Comparison of ENCODE assay signal across 19 cellular contexts in genomic region chr5:92581249-92581648, GRCh38.
"Had no signal": no experiment of that assay in that cellular context is flagged by ENCODE, and none has a peak within 500 bp of the region (broad histone marks: within the 10 kb centered on the region; RNA-seq: fewer than 3 reads in every experiment).

No MANE protein-coding gene starts in this region.

- H2AFZ ChIP-seq: parathyroid adenoma had no signal

- ATAC-seq: effector memory CD8-positive, alpha-beta T cell; esophagus mucosa; heart left ventricle; left ventricle myocardium superior; right cardiac atrium; upper lobe of right lung had no signal

- H3K36me3 Mint-ChIP-seq: activated naive CD4-positive, alpha-beta T cell treated with anti-CD3 and anti-CD28 coated beads, Interleukin-2, amount 50 U/mL, for 24 hours; memory B cell had no signal

- H3K4me3 Mint-ChIP-seq: activated naive CD4-positive, alpha-beta T cell treated with anti-CD3 and anti-CD28 coated beads, Interleukin-2, amount 50 U/mL, for 24 hours; central memory CD8-positive, alpha-beta T cell; effector memory CD8-positive, alpha-beta T cell; memory B cell; nephron progenitor cell; stimulated activated naive CD8-positive, alpha-beta T cell treated with anti-CD3 and anti-CD28 coated beads, Interleukin-15, Interleukin-2, amounts not matched to agents 100 ng/mL and 50 ng/mL, for 24 hours had no signal

- H3K27ac ChIP-seq: ascending aorta, breast epithelium, dorsolateral prefrontal cortex, heart left ventricle, parathyroid adenoma, thyroid gland, upper lobe of right lung had no signal

- H3K4me3 ChIP-seq: ascending aorta, breast epithelium, dorsolateral prefrontal cortex, heart left ventricle, thyroid gland, upper lobe of right lung had no signal

- DNase-seq: activated gamma-delta T cell treated with Interleukin-2 at 50 U/mL for 16 hours; activated T-cell treated with anti-CD3 and anti-CD28 coated beads, Interleukin-2, amount 50 U/mL, for 1 hour; dorsolateral prefrontal cortex; effector memory CD8-positive, alpha-beta T cell; heart left ventricle; left ventricle myocardium superior; nephron progenitor cell; right cardiac atrium; substantia nigra; thyroid gland; upper lobe of right lung had no signal

- H3K36me3 ChIP-seq: ascending aorta, breast epithelium, heart left ventricle, thyroid gland, upper lobe of right lung had no signal

- H3K4me1 ChIP-seq: ascending aorta, breast epithelium, heart left ventricle, parathyroid adenoma, thyroid gland, upper lobe of right lung had no signal

- H3K9me3 Mint-ChIP-seq: activated naive CD4-positive, alpha-beta T cell treated with anti-CD3 and anti-CD28 coated beads, Interleukin-2, amount 50 U/mL, for 24 hours; central memory CD8-positive, alpha-beta T cell had no signal

- H3K9me3 ChIP-seq: ascending aorta, breast epithelium, thyroid gland, upper lobe of right lung had no signal

- H3K27me3 Mint-ChIP-seq: activated naive CD4-positive, alpha-beta T cell treated with anti-CD3 and anti-CD28 coated beads, Interleukin-2, amount 50 U/mL, for 24 hours; central memory CD8-positive, alpha-beta T cell; effector memory CD8-positive, alpha-beta T cell; memory B cell; stimulated activated naive CD8-positive, alpha-beta T cell treated with anti-CD3 and anti-CD28 coated beads, Interleukin-15, Interleukin-2, amounts not matched to agents 100 ng/mL and 50 ng/mL, for 24 hours had no signal

- H3K9ac ChIP-seq: parathyroid adenoma had no signal

- H3K27me3 ChIP-seq: ascending aorta, breast epithelium, dorsolateral prefrontal cortex, heart left ventricle, thyroid gland, upper lobe of right lung had no signal

- H3K4me1 Mint-ChIP-seq: activated naive CD4-positive, alpha-beta T cell treated with anti-CD3 and anti-CD28 coated beads, Interleukin-2, amount 50 U/mL, for 24 hours; central memory CD8-positive, alpha-beta T cell; memory B cell; nephron progenitor cell had no signal

- H3K27ac Mint-ChIP-seq: activated naive CD4-positive, alpha-beta T cell treated with anti-CD3 and anti-CD28 coated beads, Interleukin-2, amount 50 U/mL, for 24 hours; effector memory CD8-positive, alpha-beta T cell; memory B cell; nephron progenitor cell; stimulated activated naive CD8-positive, alpha-beta T cell treated with anti-CD3 and anti-CD28 coated beads, Interleukin-15, Interleukin-2, amounts not matched to agents 100 ng/mL and 50 ng/mL, for 24 hours had no signal

- H3K79me2 ChIP-seq: parathyroid adenoma had no signal
